Comparison of ENCODE assay signal across 28 cellular contexts in the genomic region with DNA sequence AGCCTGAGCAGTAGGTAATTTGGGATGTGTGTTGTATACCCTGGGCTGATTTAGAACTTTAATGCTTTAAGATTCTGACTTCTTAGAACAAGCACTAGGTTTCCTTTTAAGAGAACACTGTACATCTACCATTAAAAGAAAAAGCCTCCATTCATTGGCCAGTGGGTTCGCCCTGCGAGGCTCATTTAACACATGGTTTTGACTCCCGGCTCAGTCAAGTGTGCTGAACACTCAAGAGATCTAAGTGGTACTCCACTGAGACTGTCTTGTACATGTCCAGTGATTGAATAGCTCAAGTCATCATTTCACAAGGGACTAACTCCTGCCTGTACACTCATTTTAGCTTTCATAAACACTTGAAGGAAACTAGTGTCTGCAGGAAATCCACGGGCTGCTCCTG.
"Had no signal": no experiment of that assay in that cellular context is flagged by ENCODE, and none has a peak within 500 bp of the region (broad histone marks: within the 10 kb centered on the region; RNA-seq: fewer than 3 reads in every experiment).

No MANE protein-coding gene starts in this region.

- H3K36me3 Mint-ChIP-seq: activated naive CD8-positive, alpha-beta T cell had no signal

- H3K36me3 ChIP-seq: adrenal gland, Peyer's patch had no signal

- H3K27ac ChIP-seq: adrenal gland, Peyer's patch, RWPE1, SJCRH30 had no signal

- H3K27ac Mint-ChIP-seq: activated CD8-positive, alpha-beta T cell treated with anti-CD3 and anti-CD28 coated beads for 36 hours; activated naive CD8-positive, alpha-beta T cell; T-helper 2 cell treated with Interferon-gamma antibody and Interleukin-4, amounts not matched to agents 5 μg/mL and 100 μg/mL, for 36 hours had no signal

- H3K4me3 Mint-ChIP-seq: activated CD8-positive, alpha-beta T cell treated with anti-CD3 and anti-CD28 coated beads for 36 hours; activated naive CD8-positive, alpha-beta T cell; T-helper 2 cell treated with Interferon-gamma antibody and Interleukin-4, amounts not matched to agents 5 μg/mL and 100 μg/mL, for 36 hours had no signal

- H3K27me3 Mint-ChIP-seq: activated CD8-positive, alpha-beta T cell treated with anti-CD3 and anti-CD28 coated beads for 36 hours; activated naive CD8-positive, alpha-beta T cell had no signal

- DNase-seq: activated CD4-positive, alpha-beta T cell treated with anti-CD3 and anti-CD28 coated beads for 4 hours; activated CD8-positive, alpha-beta memory T cell treated with anti-CD3 and anti-CD28 coated beads, Interleukin-2, amount 50 U/mL, for 48 hours; activated CD8-positive, alpha-beta T cell treated with anti-CD3 and anti-CD28 coated beads for 36 hours; activated effector memory CD4-positive, alpha-beta T cell treated with anti-CD3 and anti-CD28 coated beads, Interleukin-2, amount 50 U/mL, for 16 hours; activated naive CD4-positive, alpha-beta T cell treated with Interleukin-2 at 50 U/mL for 16 hours; activated T-cell treated with anti-CD3 and anti-CD28 coated beads, Interleukin-2, amount 50 U/mL, for 1 hour; adrenal gland; anterior cingulate cortex; caudate nucleus; MG63; MV-4-11; NCI-H1092 treated with DMSO at 0.1 percent for 48 hours; NCI-H1436; NCI-H1694 treated with DMSO at 0.1 percent for 48 hours; NCI-H2081 treated with DMSO at 0.1 percent for 48 hours; NCI-H2171 treated with DMSO at 0.1 percent for 48 hours; NCI-H510A treated with DMSO at 0.1 percent for 48 hours; NCI-H69; NK-92 treated with Interleukin-12 subunit alpha and Interleukin-12 subunit beta, amount 100 ng/mL, for 24 hours; Peyer's patch; Right ventricle myocardium superior; SJCRH30; SW 1271 had no signal

- H3K9me3 Mint-ChIP-seq: activated CD8-positive, alpha-beta T cell treated with anti-CD3 and anti-CD28 coated beads for 36 hours; T-helper 2 cell treated with Interferon-gamma antibody and Interleukin-4, amounts not matched to agents 5 μg/mL and 100 μg/mL, for 36 hours had no signal

- H3K4me1 ChIP-seq: SJCRH30 had no signal

- H3K9me3 ChIP-seq: adrenal gland, MG63, Peyer's patch, SJCRH30 had no signal

- ATAC-seq: activated CD4-positive, CD25-positive, alpha-beta regulatory T cell treated with anti-CD3 and anti-CD28 coated beads, Interleukin-2, amount 50 U/mL, for 24 hours; activated CD8-positive, alpha-beta T cell treated with anti-CD3 and anti-CD28 coated beads for 36 hours; SK-N-SH treated with all-trans-retinoic acid at 6 μM for 48 hours had no signal

- H3K27me3 ChIP-seq: adrenal gland, MG63, Peyer's patch, SJCRH30 had no signal

- H3K4me3 ChIP-seq: adrenal gland, MG63, Peyer's patch, SJCRH30 had no signal
